1 cellular context compared by ENCODE assay signal in the genomic region with DNA sequence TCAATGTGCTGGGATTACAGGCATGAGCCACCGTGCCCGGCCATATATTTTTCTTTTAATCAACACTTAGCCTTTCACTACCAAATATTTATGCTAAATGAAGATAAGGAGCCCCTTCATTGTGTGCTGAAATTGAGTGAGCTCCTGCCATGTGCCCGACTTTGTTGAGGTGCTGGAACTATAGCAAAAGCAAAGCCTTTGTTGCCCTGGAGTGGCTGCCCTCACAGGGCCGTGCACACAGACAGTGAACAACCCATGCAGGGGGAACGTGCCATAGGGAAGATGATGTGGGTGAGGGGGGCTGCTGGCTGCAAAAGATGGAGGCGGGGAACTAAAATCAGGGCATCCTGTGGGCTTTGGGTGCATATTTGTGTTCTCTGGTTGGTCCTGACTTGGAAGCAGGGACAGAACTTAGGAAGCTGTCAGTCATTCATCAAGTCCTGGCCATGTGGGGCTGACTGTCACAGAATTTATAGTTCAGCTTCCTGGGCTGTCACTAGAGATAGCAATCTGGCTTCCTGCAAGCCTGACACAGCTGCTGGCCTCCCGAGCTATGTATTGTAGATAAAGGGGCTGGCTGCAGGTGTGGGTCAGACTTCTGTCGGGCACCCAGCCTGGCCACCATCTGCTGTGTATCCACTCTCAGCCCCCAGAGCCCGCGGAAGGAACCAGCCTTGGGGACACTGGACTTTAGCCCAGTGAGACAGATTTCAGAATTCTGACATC.
TF ChIP-seq lines count a peak whose summit lies in the region.

No MANE protein-coding gene starts in this region.

TF ChIP-seq in WTC11, 78 proteins besides CTCF, POLR2A, EP300 and RAD21 (continued from another document):
- TF ChIP-seq ZNF532 (CRISPR knock-in tag; IDR thresholded peaks at IDR 0.05; ENCODE audit: borderline replicate concordance) (no peak), ZNF396 (CRISPR knock-in tag; IDR thresholded peaks at IDR 0.05; ENCODE audit: borderline replicate concordance) (no peak), JAZF1 (CRISPR knock-in tag; IDR thresholded peaks at IDR 0.05) (no peak), FOXJ3 (CRISPR knock-in tag; IDR thresholded peaks at IDR 0.05; ENCODE audit: borderline replicate concordance) (no peak)
- TF ChIP-seq, protein P1, sequence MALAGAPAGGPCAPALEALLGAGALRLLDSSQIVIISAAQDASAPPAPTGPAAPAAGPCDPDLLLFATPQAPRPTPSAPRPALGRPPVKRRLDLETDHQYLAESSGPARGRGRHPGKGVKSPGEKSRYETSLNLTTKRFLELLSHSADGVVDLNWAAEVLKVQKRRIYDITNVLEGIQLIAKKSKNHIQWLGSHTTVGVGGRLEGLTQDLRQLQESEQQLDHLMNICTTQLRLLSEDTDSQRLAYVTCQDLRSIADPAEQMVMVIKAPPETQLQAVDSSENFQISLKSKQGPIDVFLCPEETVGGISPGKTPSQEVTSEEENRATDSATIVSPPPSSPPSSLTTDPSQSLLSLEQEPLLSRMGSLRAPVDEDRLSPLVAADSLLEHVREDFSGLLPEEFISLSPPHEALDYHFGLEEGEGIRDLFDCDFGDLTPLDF (CRISPR knock-in tag; IDR thresholded peaks at IDR 0.05) = no peak
TF ChIP-seq in WTC11: peak in this region for 0.
